1 cellular context compared by ENCODE assay signal in the genomic region with DNA sequence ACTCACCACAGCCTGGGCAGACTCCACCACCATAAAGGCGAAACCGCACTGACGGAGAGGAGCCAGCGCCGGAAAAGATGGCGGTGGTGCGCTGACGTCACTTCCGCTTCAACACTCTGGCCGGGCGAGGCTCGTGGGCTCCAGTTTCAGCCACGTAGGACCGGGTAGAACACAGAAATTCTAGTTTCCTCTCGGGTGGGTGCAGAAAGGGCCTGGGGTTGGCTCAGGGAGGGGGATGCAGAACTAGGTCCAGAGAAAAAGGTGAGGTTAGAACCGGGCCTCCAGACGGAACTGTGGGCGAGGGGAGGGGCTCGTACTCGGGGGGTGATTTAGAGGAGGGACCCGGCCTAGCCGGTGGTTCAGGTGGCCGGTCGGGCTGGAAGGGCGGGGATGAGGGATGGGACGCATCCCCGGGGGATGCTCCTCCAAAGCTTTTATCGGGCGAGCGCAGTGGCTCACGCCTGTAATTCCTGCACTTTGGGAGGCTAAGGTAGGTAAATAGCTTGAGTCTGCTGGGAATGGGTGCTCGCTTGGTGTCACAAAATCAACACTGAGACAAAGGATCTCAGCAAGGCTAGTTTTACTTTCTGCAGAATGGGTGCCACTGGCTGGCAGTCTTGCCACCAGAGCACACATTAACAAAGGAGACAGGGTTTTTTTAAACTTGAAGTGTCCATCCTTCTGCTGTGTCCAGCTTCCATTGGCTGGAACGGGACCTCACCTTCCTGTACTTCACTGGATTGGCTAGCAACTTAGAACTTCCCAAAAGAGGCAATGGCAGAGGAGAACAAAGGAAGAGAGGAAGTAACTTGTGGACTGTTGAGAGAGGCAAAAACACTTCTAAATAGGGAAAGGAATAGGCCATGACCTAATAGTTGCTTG.
TF ChIP-seq lines count a peak whose summit lies in the region.

ZNF561 (minus strand) TSS at position 77 of the 882 bp plus-strand sequence. CDS start 1,776 bp downstream, outside the sequence.

TF ChIP-seq in HepG2, 621 proteins besides CTCF, POLR2A, EP300 and RAD21 (continued from another document and continues in another):
- TF ChIP-seq JUNB (CRISPR knock-in tag; IDR thresholded peaks at IDR 0.05; ENCODE audit: borderline replicate concordance) (peak; percentile 69; the same call in 1 of the 2 replicates), ZMAT5 (CRISPR knock-in tag; IDR thresholded peaks at IDR 0.05; ENCODE audit: borderline replicate concordance, low read depth) (no peak), ZNF343 (CRISPR knock-in tag; IDR thresholded peaks at IDR 0.05) (no peak), ZNF225 (CRISPR knock-in tag; IDR thresholded peaks at IDR 0.05) (0 out of 2 replicates have a peak, but pooled peaks have one; percentile 68), POLR2AphosphoS5 (IDR thresholded peaks at IDR 0.05; ENCODE audit: low read depth, low read length) (peak; percentile 66), NFKB2 (CRISPR knock-in tag; IDR thresholded peaks at IDR 0.05; ENCODE audit: borderline replicate concordance) (peak; percentile 66; the same call in 1 of the 2 replicates), FOSL2 (CRISPR knock-in tag; IDR thresholded peaks at IDR 0.05) (peak; percentile 19; the same call in 1 of the 2 replicates), NR0B2 (CRISPR knock-in tag; IDR thresholded peaks at IDR 0.05) (no peak), ZNF713 (CRISPR knock-in tag; IDR thresholded peaks at IDR 0.05) (0 out of 2 replicates have a peak, but pooled peaks have one; percentile 14), TBL1XR1 (IDR thresholded peaks at IDR 0.05; ENCODE audit: borderline replicate concordance, low read length, partially characterized antibody) (peak; percentile 27), CEBPB (IDR thresholded peaks at IDR 0.05; ENCODE audit: borderline replicate concordance, low read depth, low read length) (no peak), ZBTB20 (CRISPR knock-in tag; IDR thresholded peaks at IDR 0.05; ENCODE audit: borderline replicate concordance, low read depth) (no peak), ETV5 (CRISPR knock-in tag; IDR thresholded peaks at IDR 0.05; ENCODE audit: borderline replicate concordance) (peak; percentile 61), ZZZ3 (CRISPR knock-in tag; IDR thresholded peaks at IDR 0.05; ENCODE audit: borderline replicate concordance) (peak; percentile 31; the same call in 1 of the 2 replicates), ZNF136 (CRISPR knock-in tag; IDR thresholded peaks at IDR 0.05; ENCODE audit: low read depth) (no peak; the same call in 1 of the 2 replicates), ZFX (CRISPR knock-in tag; IDR thresholded peaks at IDR 0.05; ENCODE audit: low read depth) (peak; percentile 97), ZNF580 (CRISPR knock-in tag; IDR thresholded peaks at IDR 0.05; ENCODE audit: borderline replicate concordance, low read depth) (0 out of 2 replicates have a peak, but pooled peaks have one; percentile 28), FOXK2 (IDR thresholded peaks at IDR 0.05) (no peak), ZNF782 (CRISPR knock-in tag; IDR thresholded peaks at IDR 0.05; ENCODE audit: borderline replicate concordance) (no peak), KDM5A (IDR thresholded peaks at IDR 0.05; ENCODE audit: borderline replicate concordance, low read length) (peak; percentile 99), MAF1 (CRISPR knock-in tag; IDR thresholded peaks at IDR 0.05; ENCODE audit: borderline replicate concordance) (0 out of 2 replicates have a peak, but pooled peaks have one; percentile 39), ZSCAN9 (CRISPR knock-in tag; IDR thresholded peaks at IDR 0.05; ENCODE audit: borderline replicate concordance) (no peak), EHMT2 (IDR thresholded peaks at IDR 0.05; ENCODE audit: borderline replicate concordance, low read depth, low read length) (peak; percentile 71; the same call in 1 of the 2 replicates), NONO (IDR thresholded peaks at IDR 0.05) (no peak), NONO (CRISPR knock-in tag; conservative IDR thresholded peaks at IDR 0.05) (peak; percentile 93), HNRNPL (IDR thresholded peaks at IDR 0.05; ENCODE audit: low read depth, low read length) (0 out of 2 replicates have a peak, but pooled peaks have one; percentile 19), WIZ (CRISPR knock-in tag; IDR thresholded peaks at IDR 0.05) (0 out of 2 replicates have a peak, but pooled peaks have one; percentile 42), GABPA (IDR thresholded peaks at IDR 0.05; ENCODE audit: low read depth, low read length) (peak; percentile 78), GABPA (CRISPR knock-in tag; IDR thresholded peaks at IDR 0.05; ENCODE audit: low read depth) (peak; percentile 95), ZNF256 (CRISPR knock-in tag; conservative IDR thresholded peaks at IDR 0.05) (peak; percentile 82; the same call in 1 of the 2 replicates), HDAC1 (CRISPR knock-in tag; IDR thresholded peaks at IDR 0.05) (peak; percentile 87), SOX13 (IDR thresholded peaks at IDR 0.05) (no peak), SOX13 (CRISPR knock-in tag; conservative IDR thresholded peaks at IDR 0.05 in 1 of 2, IDR thresholded peaks at IDR 0.05 in 1 of 2) (peak in 1 of 2 experiments; percentile 4; a peak in 1 of 4 replicates), ZNF766 (CRISPR knock-in tag; IDR thresholded peaks at IDR 0.05; ENCODE audit: borderline replicate concordance) (no peak; the same call in 1 of the 2 replicates), DR1 (CRISPR knock-in tag; IDR thresholded peaks at IDR 0.05) (peak; percentile 24; the same call in 1 of the 2 replicates), HOXA5 (CRISPR knock-in tag; IDR thresholded peaks at IDR 0.05) (peak; percentile 60; the same call in 1 of the 2 replicates), SOX6 (IDR thresholded peaks at IDR 0.05) (no peak), SOX6 (CRISPR knock-in tag; IDR thresholded peaks at IDR 0.05) (peak; percentile 7), DRAP1 (CRISPR knock-in tag; IDR thresholded peaks at IDR 0.05) (peak; percentile 67), ZFP37 (CRISPR knock-in tag; IDR thresholded peaks at IDR 0.05; ENCODE audit: borderline replicate concordance) (no peak), ZNF589 (CRISPR knock-in tag; conservative IDR thresholded peaks at IDR 0.05) (0 out of 2 replicates have a peak, but pooled peaks have one; percentile 44), ZNF431 (CRISPR knock-in tag; IDR thresholded peaks at IDR 0.05; ENCODE audit: borderline replicate concordance, low read depth) (no peak), TEF (CRISPR knock-in tag; IDR thresholded peaks at IDR 0.05) (0 out of 2 replicates have a peak, but pooled peaks have one; percentile 7), ZNF788 (CRISPR knock-in tag; IDR thresholded peaks at IDR 0.05; ENCODE audit: borderline replicate concordance) (0 out of 2 replicates have a peak, but pooled peaks have one; percentile 21), IKZF5 (CRISPR knock-in tag; IDR thresholded peaks at IDR 0.05) (no peak), ZBTB43 (CRISPR knock-in tag; conservative IDR thresholded peaks at IDR 0.05) (peak; percentile 81), TMF1 (CRISPR knock-in tag; IDR thresholded peaks at IDR 0.05; ENCODE audit: low read depth) (no peak), ZNF451 (CRISPR knock-in tag; IDR thresholded peaks at IDR 0.05) (no peak), ZNF777 (CRISPR knock-in tag; IDR thresholded peaks at IDR 0.05) (0 out of 2 replicates have a peak, but pooled peaks have one; percentile 19), TOPORS (CRISPR knock-in tag; IDR thresholded peaks at IDR 0.05) (no peak)
- TF ChIP-seq, protein P1, sequence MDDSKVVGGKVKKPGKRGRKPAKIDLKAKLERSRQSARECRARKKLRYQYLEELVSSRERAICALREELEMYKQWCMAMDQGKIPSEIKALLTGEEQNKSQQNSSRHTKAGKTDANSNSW (CRISPR knock-in tag; IDR thresholded peaks at IDR 0.05; ENCODE audit: borderline replicate concordance): no peak
- TF ChIP-seq, protein P2, sequence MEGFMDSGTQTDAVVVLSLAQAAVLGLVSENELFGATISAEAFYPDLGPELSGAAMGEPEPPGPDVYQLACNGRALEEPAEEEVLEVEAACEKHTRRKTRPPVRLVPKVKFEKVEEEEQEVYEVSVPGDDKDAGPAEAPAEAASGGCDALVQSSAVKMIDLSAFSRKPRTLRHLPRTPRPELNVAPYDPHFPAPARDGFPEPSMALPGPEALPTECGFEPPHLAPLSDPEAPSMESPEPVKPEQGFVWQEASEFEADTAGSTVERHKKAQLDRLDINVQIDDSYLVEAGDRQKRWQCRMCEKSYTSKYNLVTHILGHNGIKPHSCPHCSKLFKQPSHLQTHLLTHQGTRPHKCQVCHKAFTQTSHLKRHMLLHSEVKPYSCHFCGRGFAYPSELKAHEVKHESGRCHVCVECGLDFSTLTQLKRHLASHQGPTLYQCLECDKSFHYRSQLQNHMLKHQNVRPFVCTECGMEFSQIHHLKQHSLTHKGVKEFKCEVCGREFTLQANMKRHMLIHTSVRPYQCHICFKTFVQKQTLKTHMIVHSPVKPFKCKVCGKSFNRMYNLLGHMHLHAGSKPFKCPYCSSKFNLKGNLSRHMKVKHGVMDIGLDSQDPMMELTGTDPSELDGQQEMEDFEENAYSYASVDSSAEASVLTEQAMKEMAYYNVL (CRISPR knock-in tag; IDR thresholded peaks at IDR 0.05; ENCODE audit: borderline replicate concordance): 0 out of 2 replicates have a peak, but pooled peaks have one; percentile 52
- TF ChIP-seq, protein P3, sequence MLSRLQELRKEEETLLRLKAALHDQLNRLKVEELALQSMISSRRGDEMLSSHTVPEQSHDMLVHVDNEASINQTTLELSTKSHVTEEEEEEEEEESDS (CRISPR knock-in tag; IDR thresholded peaks at IDR 0.05; ENCODE audit: borderline replicate concordance): no peak
- TF ChIP-seq, protein P4, sequence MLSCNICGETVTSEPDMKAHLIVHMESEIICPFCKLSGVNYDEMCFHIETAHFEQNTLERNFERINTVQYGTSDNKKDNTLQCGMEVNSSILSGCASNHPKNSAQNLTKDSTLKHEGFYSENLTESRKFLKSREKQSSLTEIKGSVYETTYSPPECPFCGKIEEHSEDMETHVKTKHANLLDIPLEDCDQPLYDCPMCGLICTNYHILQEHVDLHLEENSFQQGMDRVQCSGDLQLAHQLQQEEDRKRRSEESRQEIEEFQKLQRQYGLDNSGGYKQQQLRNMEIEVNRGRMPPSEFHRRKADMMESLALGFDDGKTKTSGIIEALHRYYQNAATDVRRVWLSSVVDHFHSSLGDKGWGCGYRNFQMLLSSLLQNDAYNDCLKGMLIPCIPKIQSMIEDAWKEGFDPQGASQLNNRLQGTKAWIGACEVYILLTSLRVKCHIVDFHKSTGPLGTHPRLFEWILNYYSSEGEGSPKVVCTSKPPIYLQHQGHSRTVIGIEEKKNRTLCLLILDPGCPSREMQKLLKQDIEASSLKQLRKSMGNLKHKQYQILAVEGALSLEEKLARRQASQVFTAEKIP (CRISPR knock-in tag; IDR thresholded peaks at IDR 0.05; ENCODE audit: borderline replicate concordance): no peak
- TF ChIP-seq, protein P5, sequence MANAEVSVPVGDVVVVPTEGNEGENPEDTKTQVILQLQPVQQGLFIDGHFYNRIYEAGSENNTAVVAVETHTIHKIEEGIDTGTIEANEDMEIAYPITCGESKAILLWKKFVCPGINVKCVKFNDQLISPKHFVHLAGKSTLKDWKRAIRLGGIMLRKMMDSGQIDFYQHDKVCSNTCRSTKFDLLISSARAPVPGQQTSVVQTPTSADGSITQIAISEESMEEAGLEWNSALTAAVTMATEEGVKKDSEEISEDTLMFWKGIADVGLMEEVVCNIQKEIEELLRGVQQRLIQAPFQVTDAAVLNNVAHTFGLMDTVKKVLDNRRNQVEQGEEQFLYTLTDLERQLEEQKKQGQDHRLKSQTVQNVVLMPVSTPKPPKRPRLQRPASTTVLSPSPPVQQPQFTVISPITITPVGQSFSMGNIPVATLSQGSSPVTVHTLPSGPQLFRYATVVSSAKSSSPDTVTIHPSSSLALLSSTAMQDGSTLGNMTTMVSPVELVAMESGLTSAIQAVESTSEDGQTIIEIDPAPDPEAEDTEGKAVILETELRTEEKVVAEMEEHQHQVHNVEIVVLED (CRISPR knock-in tag; IDR thresholded peaks at IDR 0.05; ENCODE audit: borderline replicate concordance): peak; percentile 52; the same call in 1 of the 2 replicates
